In the genomic region with DNA sequence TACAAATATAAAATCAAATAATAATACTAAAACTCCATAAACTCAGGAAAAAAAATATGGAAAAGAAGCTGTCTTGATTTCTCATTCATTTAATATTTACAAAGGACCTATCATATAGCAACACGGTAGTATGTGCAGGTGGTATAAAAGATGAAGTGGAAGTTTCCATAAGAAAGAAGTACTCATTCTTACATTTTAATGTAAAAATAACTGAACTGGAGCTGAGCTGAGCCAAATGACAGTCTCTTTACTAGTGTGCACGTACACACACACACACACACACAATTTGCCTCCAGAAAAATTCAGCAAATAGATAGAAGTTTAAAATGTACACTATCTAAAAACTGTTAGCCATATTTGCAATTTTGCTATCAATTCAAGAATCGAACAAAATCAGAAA, we compare ENCODE assay signal across 28 cellular contexts. TPM values are rescaled to one million over a fixed set of nuclear protein-coding genes. Genes with fewer than 3 reads are reported as not detected.
A peak's percentile ranks its signal among the peaks of the same experiment; 100 is the strongest.
DNase-seq lines count a peak whose midpoint lies in the region; ATAC-seq, FAIRE-seq and TF ChIP-seq lines count a peak whose summit lies in the region.
"Had no signal": no experiment of that assay in that cellular context is flagged by ENCODE, and none has a peak within 500 bp of the region (broad histone marks: within the 10 kb centered on the region; RNA-seq: fewer than 3 reads in every experiment).

No MANE protein-coding gene starts in this region.

- H3K27me3 ChIP-seq in CD8-positive, alpha-beta T cell (ENCODE audit: insufficient read depth, low read length): no peaks in the 10 kb centered on the region
- H3K27me3 ChIP-seq in neutrophil: no peaks in the 10 kb centered on the region
- H3K27me3 ChIP-seq: BE2C, brain microvascular endothelial cell, pancreas, upper lobe of left lung had no signal

- no peak for FAIRE-seq in frontal cortex (lab: Jason Lieb, UNC)

- H3K4me3 ChIP-seq in CD8-positive, alpha-beta T cell (ENCODE audit: low read depth, low read length): no peak overlapping the region
- H3K4me3 ChIP-seq in neutrophil (ENCODE audit: low read depth in 1 of 2, low read length in 1 of 2): no peak overlapping the region
- H3K4me3 ChIP-seq: HAP-1, mucosa of descending colon, pancreas, PC-9, skin epidermis, upper lobe of left lung had no signal

- TF ChIP-seq CTCF in CD8-positive, alpha-beta T cell (IDR thresholded peaks at IDR 0.05): no peak
- TF ChIP-seq CTCF in neutrophil (IDR thresholded peaks at IDR 0.05): no peak

- peaks cover 59% of the 10 kb centered on the region for H3K4me1 Mint-ChIP-seq in activated CD8-positive, alpha-beta memory T cell treated with anti-CD3 and anti-CD28 coated beads, Interleukin-2, amount 10 ng/mL, durations not matched to agents 7 days and 5 days
- H3K4me1 Mint-ChIP-seq in CD8-positive, alpha-beta T cell (ENCODE audit: low read depth): peaks cover 61% of the 10 kb centered on the region
- H3K4me1 Mint-ChIP-seq in activated T-helper 1 cell treated with anti-CD3 and anti-CD28 coated beads, Interleukin-12 subunit alpha, Interleukin-12 subunit beta, Interleukin-2, Interleukin-4 antibody, amounts not matched to agents 30 ng/mL and 10 ng/mL and 1 ng/mL, durations not matched to agents 14 hours and 24 hours and 36 hours (ENCODE audit: low read depth): peaks cover 59% of the 10 kb centered on the region
- H3K4me1 Mint-ChIP-seq: nephron progenitor cell had no signal

- H3K4me3 Mint-ChIP-seq in activated CD8-positive, alpha-beta memory T cell treated with anti-CD3 and anti-CD28 coated beads, Interleukin-2, amount 10 ng/mL, durations not matched to agents 7 days and 5 days: peak overlapping the region; percentile 69
- no peak overlapping the region for H3K4me3 Mint-ChIP-seq in CD8-positive, alpha-beta T cell
- H3K4me3 Mint-ChIP-seq in activated T-helper 1 cell treated with anti-CD3 and anti-CD28 coated beads, Interleukin-12 subunit alpha, Interleukin-12 subunit beta, Interleukin-2, Interleukin-4 antibody, amounts not matched to agents 30 ng/mL and 10 ng/mL and 1 ng/mL, durations not matched to agents 14 hours and 24 hours and 36 hours: peak overlapping the region; percentile 50
- H3K4me3 Mint-ChIP-seq: nephron progenitor cell had no signal

- peaks cover 36% of the 10 kb centered on the region for H3K4me1 ChIP-seq in CD8-positive, alpha-beta T cell (ENCODE audit: insufficient read depth, low read length)
- peaks cover 28 to 35% of the 10 kb centered on the region in 2 experiments for H3K4me1 ChIP-seq in neutrophil (ENCODE audit: control insufficient read depth in 1 of 2, insufficient read depth in 1 of 2, low read depth in 1 of 2, low read length in 1 of 2)

- intact Hi-C loops in CD8-positive, alpha-beta T cell (cut with DNase I, micrococcal nuclease): loop anchor here (2.0 kb wide), 2 partner anchors 29 to 55 kb away; a partner anchor contains a TSS
- intact Hi-C loops in activated T-helper 1 cell treated with anti-CD3 and anti-CD28 coated beads, Interleukin-12 subunit alpha, Interleukin-12 subunit beta, Interleukin-2, Interleukin-4 antibody, amounts not matched to agents 30 ng/mL and 10 ng/mL and 1 ng/mL, durations not matched to agents 14 hours and 24 hours and 36 hours (cut with micrococcal nuclease): loop anchor here (2.0 kb wide), 3 partner anchors 29 to 245 kb away; no protein-coding TSS in a partner anchor

- no peak for DNase-seq in activated CD8-positive, alpha-beta memory T cell treated with anti-CD3 and anti-CD28 coated beads, Interleukin-2, amount 10 ng/mL, durations not matched to agents 7 days and 5 days
- no peak for DNase-seq in activated CD8-positive, alpha-beta memory T cell treated with anti-CD3 and anti-CD28 coated beads, Interleukin-2, amount 50 U/mL, for 48 hours
- no peak for DNase-seq in CD8-positive, alpha-beta T cell
- no peak for DNase-seq in activated T-helper 1 cell treated with anti-CD3 and anti-CD28 coated beads, Interleukin-12 subunit alpha, Interleukin-12 subunit beta, Interleukin-2, Interleukin-4 antibody, amounts not matched to agents 30 ng/mL and 10 ng/mL and 1 ng/mL, durations not matched to agents 14 hours and 24 hours and 36 hours (ENCODE audit: low spot score)
- DNase-seq in frontal cortex (ENCODE audit: low spot score in 2 of 2): no peak
- DNase-seq in stimulated activated CD8-positive, alpha-beta memory T cell treated with anti-CD3 and anti-CD28 coated beads, Interleukin-4, amount 100 ng/mL, for 48 hours: no peak
- no peak for DNase-seq in NCI-H2107 treated with DMSO at 0.1 percent for 48 hours (lab: John Stamatoyannopoulos, UW; ENCODE audit: unreplicated experiment)
- DNase-seq: BE2C, brain microvascular endothelial cell, Caco-2, DMS79 treated with DMSO at 0.1 percent for 48 hours, glutamatergic neuron, islet precursor cell, mucosa of descending colon, NCI-H1092, NCI-H1694 treated with DMSO at 0.1 percent for 48 hours, NCI-H2171, NCI-H524, nephron progenitor cell, pancreas, PC-9, retina, Right ventricle myocardium superior, upper lobe of left lung had no signal

- CTCF ChIA-PET in activated CD8-positive, alpha-beta memory T cell treated with anti-CD3 and anti-CD28 coated beads, Interleukin-2, amount 10 ng/mL, durations not matched to agents 7 days and 5 days (lab: Charles Lee): interaction anchor here (0.9 to 2.0 kb wide), 3 partner anchors 14 to 55 kb away, joined by 3 to 5 read pairs (median 4); a partner anchor contains a TSS
- CTCF ChIA-PET in CD8-positive, alpha-beta T cell (lab: Charles Lee): interaction anchor here (1.0 kb wide), 1 partner anchor 15 kb away, joined by 3 read pairs; no protein-coding TSS in a partner anchor

- H3K27ac Mint-ChIP-seq in activated CD8-positive, alpha-beta memory T cell treated with anti-CD3 and anti-CD28 coated beads, Interleukin-2, amount 10 ng/mL, durations not matched to agents 7 days and 5 days: peak overlapping the region; percentile 87
- H3K27ac Mint-ChIP-seq in CD8-positive, alpha-beta T cell: peak overlapping the region; percentile 27
- peak overlapping the region; percentile 69 for H3K27ac Mint-ChIP-seq in activated T-helper 1 cell treated with anti-CD3 and anti-CD28 coated beads, Interleukin-12 subunit alpha, Interleukin-12 subunit beta, Interleukin-2, Interleukin-4 antibody, amounts not matched to agents 30 ng/mL and 10 ng/mL and 1 ng/mL, durations not matched to agents 14 hours and 24 hours and 36 hours
- H3K27ac Mint-ChIP-seq: nephron progenitor cell had no signal

- H3K9me3 ChIP-seq in CD8-positive, alpha-beta T cell (ENCODE audit: low read length): no peaks in the 10 kb centered on the region
- H3K9me3 ChIP-seq in neutrophil: no peaks in the 10 kb centered on the region
- H3K9me3 ChIP-seq: BE2C, Caco-2, HAP-1, mucosa of descending colon, pancreas, upper lobe of left lung had no signal

- peaks cover 18% of the 10 kb centered on the region for H3K36me3 Mint-ChIP-seq in activated CD8-positive, alpha-beta memory T cell treated with anti-CD3 and anti-CD28 coated beads, Interleukin-2, amount 10 ng/mL, durations not matched to agents 7 days and 5 days
- H3K36me3 Mint-ChIP-seq in CD8-positive, alpha-beta T cell: peaks cover 7% of the 10 kb centered on the region
- H3K36me3 Mint-ChIP-seq in activated T-helper 1 cell treated with anti-CD3 and anti-CD28 coated beads, Interleukin-12 subunit alpha, Interleukin-12 subunit beta, Interleukin-2, Interleukin-4 antibody, amounts not matched to agents 30 ng/mL and 10 ng/mL and 1 ng/mL, durations not matched to agents 14 hours and 24 hours and 36 hours (ENCODE audit: low read depth): peaks cover 16% of the 10 kb centered on the region

- no peak overlapping the region for H3K27ac ChIP-seq in CD8-positive, alpha-beta T cell (ENCODE audit: low read depth, low read length)
- peak overlapping the region; percentile 70 for H3K27ac ChIP-seq in neutrophil
- H3K27ac ChIP-seq: brain microvascular endothelial cell, pancreas, PC-9, upper lobe of left lung had no signal

- no peaks in the 10 kb centered on the region for H3K9me3 Mint-ChIP-seq in activated CD8-positive, alpha-beta memory T cell treated with anti-CD3 and anti-CD28 coated beads, Interleukin-2, amount 10 ng/mL, durations not matched to agents 7 days and 5 days (ENCODE audit: low read depth)
- no peaks in the 10 kb centered on the region for H3K9me3 Mint-ChIP-seq in CD8-positive, alpha-beta T cell
- H3K9me3 Mint-ChIP-seq in activated T-helper 1 cell treated with anti-CD3 and anti-CD28 coated beads, Interleukin-12 subunit alpha, Interleukin-12 subunit beta, Interleukin-2, Interleukin-4 antibody, amounts not matched to agents 30 ng/mL and 10 ng/mL and 1 ng/mL, durations not matched to agents 14 hours and 24 hours and 36 hours: peaks cover 6% of the 10 kb centered on the region
- H3K9me3 Mint-ChIP-seq: IgD-negative memory B cell, nephron progenitor cell had no signal

- H3K27me3 Mint-ChIP-seq in activated CD8-positive, alpha-beta memory T cell treated with anti-CD3 and anti-CD28 coated beads, Interleukin-2, amount 10 ng/mL, durations not matched to agents 7 days and 5 days: no peaks in the 10 kb centered on the region
- no peaks in the 10 kb centered on the region for H3K27me3 Mint-ChIP-seq in CD8-positive, alpha-beta T cell (ENCODE audit: low read depth)
- no peaks in the 10 kb centered on the region for H3K27me3 Mint-ChIP-seq in activated T-helper 1 cell treated with anti-CD3 and anti-CD28 coated beads, Interleukin-12 subunit alpha, Interleukin-12 subunit beta, Interleukin-2, Interleukin-4 antibody, amounts not matched to agents 30 ng/mL and 10 ng/mL and 1 ng/mL, durations not matched to agents 14 hours and 24 hours and 36 hours (ENCODE audit: insufficient read depth)
- H3K27me3 Mint-ChIP-seq: IgD-negative memory B cell had no signal

- ATAC-seq in activated CD8-positive, alpha-beta memory T cell treated with anti-CD3 and anti-CD28 coated beads, Interleukin-2, amount 10 ng/mL, durations not matched to agents 7 days and 5 days: no peak
- ATAC-seq in CD8-positive, alpha-beta T cell: no peak
- ATAC-seq: mucosa of descending colon, pancreas had no signal

- POLR2A ChIA-PET in CD8-positive, alpha-beta T cell (lab: Charles Lee): interaction anchor here (0.6 kb wide), 1 partner anchor 490 kb away, joined by 3 read pairs; no protein-coding TSS in a partner anchor

- H3K36me3 ChIP-seq in CD8-positive, alpha-beta T cell (ENCODE audit: insufficient read depth, low read length): no peaks in the 10 kb centered on the region
- H3K36me3 ChIP-seq in neutrophil: no peaks in the 10 kb centered on the region
- H3K36me3 ChIP-seq: BE2C, brain microvascular endothelial cell, HAP-1, pancreas, upper lobe of left lung had no signal

RNA-seq across cellular contexts. Expression of a gene that starts 54.1 kb away (rescaled TPM):
- 10 to 100 TPM; 56.1 to 62.0 TPM for total RNA-seq in activated CD8-positive, alpha-beta memory T cell treated with anti-CD3 and anti-CD28 coated beads, Interleukin-2, amount 10 ng/mL, durations not matched to agents 7 days and 5 days
- total RNA-seq in CD8-positive, alpha-beta T cell: 10 to 100 TPM in 1 of 2 experiments, 1 to 10 TPM in 1; 7.5 to 10.7 TPM
- 48.9 and 54.4 TPM in 2 replicates for total RNA-seq in activated T-helper 1 cell treated with anti-CD3 and anti-CD28 coated beads, Interleukin-12 subunit alpha, Interleukin-12 subunit beta, Interleukin-2, Interleukin-4 antibody, amounts not matched to agents 30 ng/mL and 10 ng/mL and 1 ng/mL, durations not matched to agents 14 hours and 24 hours and 36 hours
- total RNA-seq in frontal cortex: 3.3 TPM

Comparison
In these comparisons a context has a peak if more than half of its experiments do, and no peak if none do; other contexts are left out.
1. H3K27ac Mint-ChIP-seq: peak in every context shown above with its lines; median percentile 87 in activated CD8-positive, alpha-beta memory T cell treated with anti-CD3 and anti-CD28 coated beads, Interleukin-2, amount 10 ng/mL, durations not matched to agents 7 days and 5 days; 69 in activated T-helper 1 cell treated with anti-CD3 and anti-CD28 coated beads, Interleukin-12 subunit alpha, Interleukin-12 subunit beta, Interleukin-2, Interleukin-4 antibody, amounts not matched to agents 30 ng/mL and 10 ng/mL and 1 ng/mL, durations not matched to agents 14 hours and 24 hours and 36 hours; 27 in CD8-positive, alpha-beta T cell.